Comparison of ENCODE assay signal across 8 cellular contexts in genomic region chr6:26170951-26171841, GRCh38.
DNase-seq lines count a peak whose midpoint lies in the region; ATAC-seq and TF ChIP-seq lines count a peak whose summit lies in the region.

No MANE protein-coding gene starts in this region.

- BruUV-seq in PC-9 (replicated peaks; lab: Mats Ljungman, UMichigan), result TSS peak; percentile 76

- H3K4me3 Mint-ChIP-seq in activated CD4-positive, alpha-beta T cell treated with anti-CD3 and anti-CD28 coated beads, Interleukin-2, amount 10 ng/mL, durations not matched to agents 7 days and 5 days, result peak overlapping the region; percentile 85

- H3K4me2 ChIP-seq in PC-9, result peak overlapping the region; percentile 81
- peak overlapping the region; percentile 85 for H3K4me2 ChIP-seq in skeletal muscle satellite cell (ENCODE audit: low read length)

- H3K27ac ChIP-seq in PC-9 (peak overlapping the region; percentile 78), esophagus squamous epithelium (peak overlapping the region; percentile 95 to 99 (median 98))

- no peak for ATAC-seq in GM21786 (IDR thresholded peaks at IDR 0.05; ENCODE audit: unreplicated experiment)
- no peak for ATAC-seq in HG03039 (IDR thresholded peaks at IDR 0.05; ENCODE audit: unreplicated experiment)

- H3K9me3 Mint-ChIP-seq in activated CD4-positive, alpha-beta T cell treated with anti-CD3 and anti-CD28 coated beads, Interleukin-2, amount 10 ng/mL, durations not matched to agents 7 days and 5 days, result no peaks in the 10 kb centered on the region

- H2AFZ ChIP-seq in PC-9, result peak overlapping the region; percentile 89

- H3K27ac Mint-ChIP-seq in activated CD4-positive, alpha-beta T cell treated with anti-CD3 and anti-CD28 coated beads, Interleukin-2, amount 10 ng/mL, durations not matched to agents 7 days and 5 days, result peak overlapping the region; percentile 97

- no peaks in the 10 kb centered on the region for H3K27me3 ChIP-seq in PC-9 (ENCODE audit: insufficient read depth, low read depth)
- H3K27me3 ChIP-seq in esophagus squamous epithelium, result peaks cover 0 to 3% (median 0%) of the 10 kb centered on the region in 4 donors
- H3K27me3 ChIP-seq in skeletal muscle satellite cell (ENCODE audit: control insufficient read depth, insufficient read depth, low read length), result no peaks in the 10 kb centered on the region

- H3K36me3 Mint-ChIP-seq in activated CD4-positive, alpha-beta T cell treated with anti-CD3 and anti-CD28 coated beads, Interleukin-2, amount 10 ng/mL, durations not matched to agents 7 days and 5 days (ENCODE audit: low read depth), result peaks cover 20% of the 10 kb centered on the region

- POLR2A ChIA-PET in activated CD4-positive, alpha-beta T cell treated with anti-CD3 and anti-CD28 coated beads, Interleukin-2, amount 10 ng/mL, durations not matched to agents 7 days and 5 days (lab: Charles Lee), result interaction anchor here (1.7 to 5.4 kb wide), 3 partner anchors 13 to 63 kb away, joined by 8 to 77 read pairs (median 24); a partner anchor contains a TSS
- POLR2A ChIA-PET in PC-9 (lab: Charles Lee; ENCODE audit: unreplicated experiment), result no interaction called here

- H3K9me2 ChIP-seq in PC-9 (ENCODE audit: insufficient read depth), result no peaks in the 10 kb centered on the region

- intact Hi-C loops in PC-9 (cut with micrococcal nuclease; ENCODE audit: unreplicated experiment) (loop anchor here (1.0 kb wide), 1 partner anchor 45 kb away; no protein-coding TSS in a partner anchor), esophagus squamous epithelium (cut with DNase I) (no loop called here)

- H3K9ac ChIP-seq in skeletal muscle satellite cell (ENCODE audit: low read depth, low read length), result peak overlapping the region; percentile 86

- H4K20me1 ChIP-seq in PC-9 (ENCODE audit: insufficient read depth), result no peaks in the 10 kb centered on the region

- H3K9me3 ChIP-seq in PC-9 (ENCODE audit: insufficient read depth, low read depth) (no peaks in the 10 kb centered on the region), esophagus squamous epithelium (no peaks in the 10 kb centered on the region), skeletal muscle satellite cell (replicated peaks; ENCODE audit: low read length) (no peaks in the 10 kb centered on the region)

- DNase-seq in activated CD4-positive, alpha-beta T cell treated with anti-CD3 and anti-CD28 coated beads, Interleukin-2, amount 10 ng/mL, durations not matched to agents 7 days and 5 days, result no peak
- no peak for DNase-seq in activated CD4-positive, alpha-beta T cell treated with anti-CD3 and anti-CD28 coated beads for 4 hours
- no peak for DNase-seq in PC-9
- no peak for DNase-seq in esophagus squamous epithelium (lab: John Stamatoyannopoulos, UW)
- no peak for DNase-seq in NCI-H1417 treated with DMSO at 0.1 percent for 48 hours (lab: John Stamatoyannopoulos, UW)

- no peak for TF ChIP-seq POLR2A in esophagus squamous epithelium (IDR thresholded peaks at IDR 0.05)

- H3K79me2 ChIP-seq in PC-9 (ENCODE audit: low read depth), result peaks cover 18% of the 10 kb centered on the region

- TF ChIP-seq CTCF in PC-9 (conservative IDR thresholded peaks at IDR 0.05) (no peak), esophagus squamous epithelium (IDR thresholded peaks at IDR 0.05) (no peak)

- WGBS in esophagus squamous epithelium, 2 donors, result 13 to 18% methylated on average over 10 of the region's 10 CpGs

- CTCF ChIA-PET in activated CD4-positive, alpha-beta T cell treated with anti-CD3 and anti-CD28 coated beads, Interleukin-2, amount 10 ng/mL, durations not matched to agents 7 days and 5 days (lab: Charles Lee), result interaction anchor here (0.6 to 2.6 kb wide), 3 partner anchors 12 to 66 kb away, joined by 3 to 11 read pairs (median 4); no protein-coding TSS in a partner anchor
- CTCF ChIA-PET in PC-9 (lab: Charles Lee), result interaction anchor here (1.3 kb wide), 1 partner anchor 12 kb away, joined by 5 read pairs; no protein-coding TSS in a partner anchor

- H3K4me3 ChIP-seq in PC-9, result peak overlapping the region; percentile 74
- H3K4me3 ChIP-seq in esophagus squamous epithelium, result peak overlapping the region; percentile 59 to 76 (median 72)
- peak overlapping the region; percentile 81 for H3K4me3 ChIP-seq in skeletal muscle satellite cell (ENCODE audit: low read length)

- H3K4me1 ChIP-seq in PC-9 (replicated peaks; ENCODE audit: insufficient read depth), result peaks cover 30% of the 10 kb centered on the region
- peaks cover 0 to 28% (median 14%) of the 10 kb centered on the region in 3 donors for H3K4me1 ChIP-seq in esophagus squamous epithelium
- peaks cover 4% of the 10 kb centered on the region for H3K4me1 ChIP-seq in skeletal muscle satellite cell (ENCODE audit: control insufficient read depth, insufficient read depth, low read length)

- no peaks in the 10 kb centered on the region for H3K27me3 Mint-ChIP-seq in activated CD4-positive, alpha-beta T cell treated with anti-CD3 and anti-CD28 coated beads, Interleukin-2, amount 10 ng/mL, durations not matched to agents 7 days and 5 days

- peaks cover 15% of the 10 kb centered on the region; the same call in 1 of the 2 replicates for H3F3A ChIP-seq in PC-9 (ENCODE audit: insufficient read depth, low read depth)

- H3K36me3 ChIP-seq in PC-9 (ENCODE audit: low read depth) (no peaks in the 10 kb centered on the region), esophagus squamous epithelium (no peaks in the 10 kb centered on the region), skeletal muscle satellite cell (ENCODE audit: insufficient read depth, low read length) (no peaks in the 10 kb centered on the region)

- H3K4me1 Mint-ChIP-seq in activated CD4-positive, alpha-beta T cell treated with anti-CD3 and anti-CD28 coated beads, Interleukin-2, amount 10 ng/mL, durations not matched to agents 7 days and 5 days, result peaks cover 66% of the 10 kb centered on the region
